Comparison of ENCODE assay signal across 8 cellular contexts in genomic region chr10:110138197-110138812, GRCh38.
DNase-seq lines count a peak whose midpoint lies in the region; ATAC-seq and TF ChIP-seq lines count a peak whose summit lies in the region.

No MANE protein-coding gene starts in this region.

- WGBS in liver, result 71% methylated on average over 5 of the region's 5 CpGs
- WGBS in lower leg skin, 2 donors, result 74 to 75% methylated on average over 5 of the region's 5 CpGs

- no peaks in the 10 kb centered on the region for H3K79me2 ChIP-seq in OCI-LY1 (ENCODE audit: insufficient read depth, low read length)

- H3K27ac Mint-ChIP-seq in chondrocyte (ENCODE audit: unreplicated experiment), result no peak overlapping the region

- peaks cover 25 to 50% (median 41%) of the 10 kb centered on the region in 10 experiments for H3K4me1 ChIP-seq in BLaER1 treated with 17β-estradiol and CSF1 and Interleukin-3, amounts not matched to agents 10 nM and 100 nM
- peaks cover 16% of the 10 kb centered on the region for H3K4me1 ChIP-seq in OCI-LY1 (ENCODE audit: insufficient read depth, low read length, severe bottlenecking)
- H3K4me1 ChIP-seq in liver (ENCODE audit: control insufficient read depth in 4 of 4, insufficient read depth in 4 of 4, low read length in 3 of 4), result peaks cover 5 to 22% (median 11%) of the 10 kb centered on the region in 4 donors
- H3K4me1 ChIP-seq in vagina, result peaks cover 21% of the 10 kb centered on the region

- no peaks in the 10 kb centered on the region for H3K9me3 Mint-ChIP-seq in chondrocyte (ENCODE audit: low read depth)

- H3K27ac ChIP-seq in BLaER1 treated with 17β-estradiol and CSF1 and Interleukin-3, amounts not matched to agents 10 nM and 100 nM, result peak overlapping the region in 7 of 11 experiments; percentile 64 to 83 (median 77); a peak in 10 of 22 replicates
- H3K27ac ChIP-seq in OCI-LY1 (ENCODE audit: low read depth, low read length, poor library complexity, severe bottlenecking), result peak overlapping the region; percentile 36
- H3K27ac ChIP-seq in liver (ENCODE audit: low read depth in 1 of 2, low read length in 2 of 2), result no peak overlapping the region
- H3K27ac ChIP-seq in vagina, result no peak overlapping the region

- peak; percentile 62 for ATAC-seq in GM18517 (IDR thresholded peaks at IDR 0.05; ENCODE audit: unreplicated experiment)
- ATAC-seq in HG03521 (IDR thresholded peaks at IDR 0.05; ENCODE audit: unreplicated experiment), result peak; percentile 61

- TF ChIP-seq CTCF in OCI-LY1 (IDR thresholded peaks at IDR 0.05; ENCODE audit: low read length) (peak; percentile 71), chondrocyte (IDR thresholded peaks at IDR 0.05) (peak; percentile 89), liver (IDR thresholded peaks at IDR 0.05; ENCODE audit: low read depth, low read length, missing input control) (peak; percentile 57), vagina (IDR thresholded peaks at IDR 0.05) (peak; percentile 44 to 60 (median 55)), lower leg skin (IDR thresholded peaks at IDR 0.05) (peak in 1 of 3 donors; percentile 36)

- H3K4me2 ChIP-seq in BLaER1 treated with 17β-estradiol and CSF1 and Interleukin-3, amounts not matched to agents 10 nM and 100 nM, result peak overlapping the region in 5 of 11 experiments; percentile 52 to 82 (median 65); a peak in 7 of 22 replicates
- H3K4me2 ChIP-seq in OCI-LY1 (ENCODE audit: low read length), result no peak overlapping the region

- H3K36me3 Mint-ChIP-seq in chondrocyte (ENCODE audit: low read depth), result peaks cover under 1% of the 10 kb centered on the region

- H3K9me2 ChIP-seq in OCI-LY1 (ENCODE audit: low read depth, low read length), result no peaks in the 10 kb centered on the region

- no peaks in the 10 kb centered on the region for H3K9me3 ChIP-seq in BLaER1 treated with 17β-estradiol and CSF1 and Interleukin-3, amounts not matched to agents 10 nM and 100 nM (replicated peaks in 1 of 11)
- H3K9me3 ChIP-seq in OCI-LY1 (ENCODE audit: low read length) (no peaks in the 10 kb centered on the region), liver (ENCODE audit: control insufficient read depth in 4 of 4, low read length in 3 of 4) (no peaks in the 10 kb centered on the region), vagina (no peaks in the 10 kb centered on the region)

- H3K4me3 Mint-ChIP-seq in chondrocyte (ENCODE audit: unreplicated experiment), result no peak overlapping the region

- TF ChIP-seq RAD21 in liver (IDR thresholded peaks at IDR 0.05), result peak; percentile 84 to 87

- no peaks in the 10 kb centered on the region for H3K27me3 Mint-ChIP-seq in chondrocyte (ENCODE audit: low read depth)

- H3K27me3 ChIP-seq in BLaER1 treated with 17β-estradiol and CSF1 and Interleukin-3, amounts not matched to agents 10 nM and 100 nM, result no peaks in the 10 kb centered on the region
- H3K27me3 ChIP-seq in OCI-LY1 (ENCODE audit: insufficient read depth, low read length) (no peaks in the 10 kb centered on the region), liver (ENCODE audit: control insufficient read depth in 4 of 4, insufficient read depth in 4 of 4, low read length in 3 of 4) (no peaks in the 10 kb centered on the region), vagina (no peaks in the 10 kb centered on the region)

- H4K20me1 ChIP-seq in BLaER1 treated with 17β-estradiol and CSF1 and Interleukin-3, amounts not matched to agents 10 nM and 100 nM, result no peaks in the 10 kb centered on the region; a peak in 1 of 22 replicates
- H4K20me1 ChIP-seq in OCI-LY1 (ENCODE audit: insufficient read depth, low read length), result no peaks in the 10 kb centered on the region

- 0 out of 22 replicates have a peak overlapping the region, but pooled peaks of 1 of the 11 experiments have one; percentile 50 for H3K9ac ChIP-seq in BLaER1 treated with 17β-estradiol and CSF1 and Interleukin-3, amounts not matched to agents 10 nM and 100 nM
- no peak overlapping the region for H3K9ac ChIP-seq in OCI-LY1 (ENCODE audit: low read length)
- no peak overlapping the region for H3K9ac ChIP-seq in liver (ENCODE audit: low read depth in 1 of 2, low read length in 2 of 2)

- H3F3A ChIP-seq in OCI-LY1 (ENCODE audit: insufficient read depth, low read length), result peaks cover 6% of the 10 kb centered on the region; the same call in 1 of the 2 replicates

- TF ChIP-seq POLR2A in vagina (IDR thresholded peaks at IDR 0.05) (no peak), lower leg skin (IDR thresholded peaks at IDR 0.05) (no peak)

- intact Hi-C loops in vagina (cut with DNase I), result loop anchor here (10.0 kb wide), 1 partner anchor 136 kb away; no protein-coding TSS in a partner anchor
- intact Hi-C loops in lower leg skin (cut with DNase I; ENCODE audit: low total_unique reads), result loop anchor here (5.0 kb wide), 1 partner anchor 139 kb away; no protein-coding TSS in a partner anchor

- H3K4me1 Mint-ChIP-seq in chondrocyte (ENCODE audit: low read depth), result peaks cover 19% of the 10 kb centered on the region

- H2AFZ ChIP-seq in OCI-LY1 (ENCODE audit: low read length), result no peak overlapping the region

- no peak overlapping the region for H3K4me3 ChIP-seq in BLaER1 treated with 17β-estradiol and CSF1 and Interleukin-3, amounts not matched to agents 10 nM and 100 nM
- H3K4me3 ChIP-seq in OCI-LY1 (ENCODE audit: low read depth, low read length, poor library complexity, severe bottlenecking) (no peak overlapping the region), liver (ENCODE audit: low read depth in 1 of 3, low read length in 3 of 3) (no peak overlapping the region), vagina (no peak overlapping the region), lower leg skin (ENCODE audit: low read depth, poor library complexity, severe bottlenecking) (no peak overlapping the region)

- peaks cover under 1 to 27% (median 5%) of the 10 kb centered on the region in 11 experiments; a peak in 16 of 22 replicates for H3K36me3 ChIP-seq in BLaER1 treated with 17β-estradiol and CSF1 and Interleukin-3, amounts not matched to agents 10 nM and 100 nM
- H3K36me3 ChIP-seq in OCI-LY1 (ENCODE audit: insufficient read depth, low read length) (peaks cover 16% of the 10 kb centered on the region; the same call in 1 of the 2 replicates), liver (ENCODE audit: control insufficient read depth in 4 of 4, insufficient read depth in 3 of 4, low read depth in 1 of 4, low read length in 3 of 4) (no peaks in the 10 kb centered on the region), vagina (peaks cover 0 to 2% of the 10 kb centered on the region in 2 donors)

- DNase-seq in chondrocyte (ENCODE audit: low spot score), result no peak
- no peak for DNase-seq in vagina (ENCODE audit: extremely low spot score in 2 of 2)
- DNase-seq in lower leg skin (ENCODE audit: low spot score in 2 of 2), result no peak

TF ChIP-seq in liver, 16 proteins besides CTCF, POLR2A, EP300 and RAD21 (continues in another document):
- TF ChIP-seq EGR1 (IDR thresholded peaks at IDR 0.05; ENCODE audit: low read depth in 2 of 2), result no peak
- no peak for TF ChIP-seq NR2F2 (IDR thresholded peaks at IDR 0.05)
- no peak for TF ChIP-seq JUND (IDR thresholded peaks at IDR 0.05)
- TF ChIP-seq REST (IDR thresholded peaks at IDR 0.05), result no peak
- no peak for TF ChIP-seq FOXA1 (IDR thresholded peaks at IDR 0.05)
- no peak for TF ChIP-seq HNF4G (IDR thresholded peaks at IDR 0.05)
- no peak for TF ChIP-seq FOXA2 (IDR thresholded peaks at IDR 0.05)
- TF ChIP-seq ZBTB33 (IDR thresholded peaks at IDR 0.05), result no peak
- TF ChIP-seq YY1 (IDR thresholded peaks at IDR 0.05), result no peak
- TF ChIP-seq HNF4A (conservative IDR thresholded peaks at IDR 0.05), result no peak
- no peak for TF ChIP-seq RXRA (IDR thresholded peaks at IDR 0.05)
- TF ChIP-seq ATF3 (IDR thresholded peaks at IDR 0.05), result no peak
- TF ChIP-seq GABPA (IDR thresholded peaks at IDR 0.05 in 1 of 2, conservative IDR thresholded peaks at IDR 0.05 in 1 of 2), result no peak

Comparison
In these comparisons a context has a peak if more than half of its experiments do, and no peak if none do; other contexts are left out.
1. H3K27ac ChIP-seq: peak in BLaER1 treated with 17β-estradiol and CSF1 and Interleukin-3, amounts not matched to agents 10 nM and 100 nM (7 of 11) and OCI-LY1 (single experiment); none in liver (0 of 2) and vagina (single experiment).